In genomic region chr2:39668576-39668975, GRCh38 we compare ENCODE assay signal across 1 cellular context.
TF ChIP-seq lines count a peak whose summit lies in the region.

No MANE protein-coding gene starts in this region.

TF ChIP-seq in neural cell, 6 proteins besides CTCF, POLR2A, EP300 and RAD21 (continued from another document):
- TF ChIP-seq REST (IDR thresholded peaks at IDR 0.05; ENCODE audit: borderline replicate concordance) = no peak
- no peak for TF ChIP-seq POLR2AphosphoS5 (IDR thresholded peaks at IDR 0.05)
- no peak for TF ChIP-seq SMC3 (conservative IDR thresholded peaks at IDR 0.05; ENCODE audit: poor library complexity)
